Comparison of ENCODE assay signal across 1 cellular context in the genomic region with DNA sequence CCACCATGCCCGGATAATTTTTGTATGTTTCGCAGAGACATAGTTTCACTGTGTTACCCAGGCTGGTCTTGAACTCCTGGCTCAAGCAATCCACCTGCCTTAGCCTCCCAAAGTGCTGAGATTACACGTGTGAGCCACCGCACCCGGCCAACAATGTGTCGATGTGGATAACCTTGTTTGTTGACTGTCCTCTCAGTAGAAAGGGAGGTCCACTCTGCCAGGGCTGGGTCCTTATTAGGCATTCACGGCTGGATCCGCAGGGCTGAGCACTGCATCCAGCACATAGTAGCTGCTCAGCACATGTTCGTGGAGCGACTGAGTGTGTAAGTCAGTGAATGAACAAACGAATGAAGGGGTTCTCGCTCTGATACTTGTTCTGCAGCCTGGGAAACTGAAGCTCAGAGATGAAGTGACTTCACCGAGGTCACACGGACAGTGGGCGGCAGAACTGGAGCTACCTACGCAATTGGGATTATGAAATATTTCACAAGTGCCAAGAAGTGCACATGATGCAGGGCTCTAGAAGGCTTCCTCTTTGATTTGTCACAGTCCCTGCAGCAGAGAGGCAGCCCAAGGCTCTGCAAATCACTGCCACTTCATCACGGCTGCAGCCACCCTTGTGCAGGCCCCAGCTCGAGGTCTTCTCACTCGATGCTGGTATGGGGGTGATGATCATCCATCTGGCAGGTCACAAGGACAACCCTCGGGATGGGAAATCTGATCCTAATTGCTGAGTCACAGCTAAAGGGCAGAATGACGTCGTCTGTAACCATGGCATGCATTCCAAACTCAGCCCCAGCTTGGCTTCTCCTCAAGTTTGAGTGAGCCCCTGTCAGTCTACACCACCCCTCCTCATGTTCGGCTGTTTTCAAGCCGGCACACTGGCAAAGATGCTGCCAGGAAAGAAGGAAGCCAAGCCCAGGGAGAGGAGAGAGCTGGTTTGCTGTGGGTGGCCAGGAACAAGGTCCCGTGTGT.
TF ChIP-seq lines count a peak whose summit lies in the region.

No MANE protein-coding gene starts in this region.

TF ChIP-seq in HepG2, 621 proteins besides CTCF, POLR2A, EP300 and RAD21 (continued from another document and continues in another):
- TF ChIP-seq, protein P1, sequence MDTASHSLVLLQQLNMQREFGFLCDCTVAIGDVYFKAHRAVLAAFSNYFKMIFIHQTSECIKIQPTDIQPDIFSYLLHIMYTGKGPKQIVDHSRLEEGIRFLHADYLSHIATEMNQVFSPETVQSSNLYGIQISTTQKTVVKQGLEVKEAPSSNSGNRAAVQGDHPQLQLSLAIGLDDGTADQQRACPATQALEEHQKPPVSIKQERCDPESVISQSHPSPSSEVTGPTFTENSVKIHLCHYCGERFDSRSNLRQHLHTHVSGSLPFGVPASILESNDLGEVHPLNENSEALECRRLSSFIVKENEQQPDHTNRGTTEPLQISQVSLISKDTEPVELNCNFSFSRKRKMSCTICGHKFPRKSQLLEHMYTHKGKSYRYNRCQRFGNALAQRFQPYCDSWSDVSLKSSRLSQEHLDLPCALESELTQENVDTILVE (CRISPR knock-in tag; IDR thresholded peaks at IDR 0.05): peak; percentile 24; the same call in 1 of the 2 replicates
- no peak for TF ChIP-seq TCF12 (IDR thresholded peaks at IDR 0.05)
- no peak for TF ChIP-seq TCF12 (CRISPR knock-in tag; IDR thresholded peaks at IDR 0.05)
- TF ChIP-seq BRCA1 (CRISPR knock-in tag; IDR thresholded peaks at IDR 0.05): no peak
- TF ChIP-seq, protein P2, sequence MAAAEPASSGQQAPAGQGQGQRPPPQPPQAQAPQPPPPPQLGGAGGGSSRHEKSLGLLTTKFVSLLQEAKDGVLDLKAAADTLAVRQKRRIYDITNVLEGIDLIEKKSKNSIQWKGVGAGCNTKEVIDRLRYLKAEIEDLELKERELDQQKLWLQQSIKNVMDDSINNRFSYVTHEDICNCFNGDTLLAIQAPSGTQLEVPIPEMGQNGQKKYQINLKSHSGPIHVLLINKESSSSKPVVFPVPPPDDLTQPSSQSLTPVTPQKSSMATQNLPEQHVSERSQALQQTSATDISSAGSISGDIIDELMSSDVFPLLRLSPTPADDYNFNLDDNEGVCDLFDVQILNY (CRISPR knock-in tag; conservative IDR thresholded peaks at IDR 0.05): no peak
- TF ChIP-seq PCBP2 (optimal IDR thresholded peaks at IDR 0.05; ENCODE audit: low read depth, low read length, poor library complexity, severe bottlenecking): no peak
- TF ChIP-seq XRCC5 (optimal IDR thresholded peaks at IDR 0.05; ENCODE audit: low read length): peak; percentile 58
- TF ChIP-seq, protein P3, sequence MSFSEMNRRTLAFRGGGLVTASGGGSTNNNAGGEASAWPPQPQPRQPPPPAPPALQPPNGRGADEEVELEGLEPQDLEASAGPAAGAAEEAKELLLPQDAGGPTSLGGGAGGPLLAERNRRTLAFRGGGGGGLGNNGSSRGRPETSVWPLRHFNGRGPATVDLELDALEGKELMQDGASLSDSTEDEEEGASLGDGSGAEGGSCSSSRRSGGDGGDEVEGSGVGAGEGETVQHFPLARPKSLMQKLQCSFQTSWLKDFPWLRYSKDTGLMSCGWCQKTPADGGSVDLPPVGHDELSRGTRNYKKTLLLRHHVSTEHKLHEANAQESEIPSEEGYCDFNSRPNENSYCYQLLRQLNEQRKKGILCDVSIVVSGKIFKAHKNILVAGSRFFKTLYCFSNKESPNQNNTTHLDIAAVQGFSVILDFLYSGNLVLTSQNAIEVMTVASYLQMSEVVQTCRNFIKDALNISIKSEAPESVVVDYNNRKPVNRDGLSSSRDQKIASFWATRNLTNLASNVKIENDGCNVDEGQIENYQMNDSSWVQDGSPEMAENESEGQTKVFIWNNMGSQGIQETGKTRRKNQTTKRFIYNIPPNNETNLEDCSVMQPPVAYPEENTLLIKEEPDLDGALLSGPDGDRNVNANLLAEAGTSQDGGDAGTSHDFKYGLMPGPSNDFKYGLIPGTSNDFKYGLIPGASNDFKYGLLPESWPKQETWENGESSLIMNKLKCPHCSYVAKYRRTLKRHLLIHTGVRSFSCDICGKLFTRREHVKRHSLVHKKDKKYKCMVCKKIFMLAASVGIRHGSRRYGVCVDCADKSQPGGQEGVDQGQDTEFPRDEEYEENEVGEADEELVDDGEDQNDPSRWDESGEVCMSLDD (CRISPR knock-in tag; IDR thresholded peaks at IDR 0.05; ENCODE audit: borderline replicate concordance): no peak
- TF ChIP-seq XBP1 (CRISPR knock-in tag; IDR thresholded peaks at IDR 0.05): 0 out of 2 replicates have a peak, but pooled peaks have one; percentile 34
- TF ChIP-seq ZNF3 (CRISPR knock-in tag; IDR thresholded peaks at IDR 0.05): peak; percentile 99
- TF ChIP-seq, protein P4, sequence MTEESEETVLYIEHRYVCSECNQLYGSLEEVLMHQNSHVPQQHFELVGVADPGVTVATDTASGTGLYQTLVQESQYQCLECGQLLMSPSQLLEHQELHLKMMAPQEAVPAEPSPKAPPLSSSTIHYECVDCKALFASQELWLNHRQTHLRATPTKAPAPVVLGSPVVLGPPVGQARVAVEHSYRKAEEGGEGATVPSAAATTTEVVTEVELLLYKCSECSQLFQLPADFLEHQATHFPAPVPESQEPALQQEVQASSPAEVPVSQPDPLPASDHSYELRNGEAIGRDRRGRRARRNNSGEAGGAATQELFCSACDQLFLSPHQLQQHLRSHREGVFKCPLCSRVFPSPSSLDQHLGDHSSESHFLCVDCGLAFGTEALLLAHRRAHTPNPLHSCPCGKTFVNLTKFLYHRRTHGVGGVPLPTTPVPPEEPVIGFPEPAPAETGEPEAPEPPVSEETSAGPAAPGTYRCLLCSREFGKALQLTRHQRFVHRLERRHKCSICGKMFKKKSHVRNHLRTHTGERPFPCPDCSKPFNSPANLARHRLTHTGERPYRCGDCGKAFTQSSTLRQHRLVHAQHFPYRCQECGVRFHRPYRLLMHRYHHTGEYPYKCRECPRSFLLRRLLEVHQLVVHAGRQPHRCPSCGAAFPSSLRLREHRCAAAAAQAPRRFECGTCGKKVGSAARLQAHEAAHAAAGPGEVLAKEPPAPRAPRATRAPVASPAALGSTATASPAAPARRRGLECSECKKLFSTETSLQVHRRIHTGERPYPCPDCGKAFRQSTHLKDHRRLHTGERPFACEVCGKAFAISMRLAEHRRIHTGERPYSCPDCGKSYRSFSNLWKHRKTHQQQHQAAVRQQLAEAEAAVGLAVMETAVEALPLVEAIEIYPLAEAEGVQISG (CRISPR knock-in tag; IDR thresholded peaks at IDR 0.05): no peak; the same call in 1 of the 2 replicates
- TF ChIP-seq, protein P5, sequence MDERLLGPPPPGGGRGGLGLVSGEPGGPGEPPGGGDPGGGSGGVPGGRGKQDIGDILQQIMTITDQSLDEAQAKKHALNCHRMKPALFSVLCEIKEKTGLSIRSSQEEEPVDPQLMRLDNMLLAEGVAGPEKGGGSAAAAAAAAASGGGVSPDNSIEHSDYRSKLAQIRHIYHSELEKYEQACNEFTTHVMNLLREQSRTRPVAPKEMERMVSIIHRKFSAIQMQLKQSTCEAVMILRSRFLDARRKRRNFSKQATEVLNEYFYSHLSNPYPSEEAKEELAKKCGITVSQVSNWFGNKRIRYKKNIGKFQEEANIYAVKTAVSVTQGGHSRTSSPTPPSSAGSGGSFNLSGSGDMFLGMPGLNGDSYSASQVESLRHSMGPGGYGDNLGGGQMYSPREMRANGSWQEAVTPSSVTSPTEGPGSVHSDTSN (CRISPR knock-in tag; IDR thresholded peaks at IDR 0.05): peak; percentile 25; the same call in 1 of the 2 replicates
- TF ChIP-seq RBFOX2 (IDR thresholded peaks at IDR 0.05; ENCODE audit: low read depth, low read length): no peak
- TF ChIP-seq, protein P6, sequence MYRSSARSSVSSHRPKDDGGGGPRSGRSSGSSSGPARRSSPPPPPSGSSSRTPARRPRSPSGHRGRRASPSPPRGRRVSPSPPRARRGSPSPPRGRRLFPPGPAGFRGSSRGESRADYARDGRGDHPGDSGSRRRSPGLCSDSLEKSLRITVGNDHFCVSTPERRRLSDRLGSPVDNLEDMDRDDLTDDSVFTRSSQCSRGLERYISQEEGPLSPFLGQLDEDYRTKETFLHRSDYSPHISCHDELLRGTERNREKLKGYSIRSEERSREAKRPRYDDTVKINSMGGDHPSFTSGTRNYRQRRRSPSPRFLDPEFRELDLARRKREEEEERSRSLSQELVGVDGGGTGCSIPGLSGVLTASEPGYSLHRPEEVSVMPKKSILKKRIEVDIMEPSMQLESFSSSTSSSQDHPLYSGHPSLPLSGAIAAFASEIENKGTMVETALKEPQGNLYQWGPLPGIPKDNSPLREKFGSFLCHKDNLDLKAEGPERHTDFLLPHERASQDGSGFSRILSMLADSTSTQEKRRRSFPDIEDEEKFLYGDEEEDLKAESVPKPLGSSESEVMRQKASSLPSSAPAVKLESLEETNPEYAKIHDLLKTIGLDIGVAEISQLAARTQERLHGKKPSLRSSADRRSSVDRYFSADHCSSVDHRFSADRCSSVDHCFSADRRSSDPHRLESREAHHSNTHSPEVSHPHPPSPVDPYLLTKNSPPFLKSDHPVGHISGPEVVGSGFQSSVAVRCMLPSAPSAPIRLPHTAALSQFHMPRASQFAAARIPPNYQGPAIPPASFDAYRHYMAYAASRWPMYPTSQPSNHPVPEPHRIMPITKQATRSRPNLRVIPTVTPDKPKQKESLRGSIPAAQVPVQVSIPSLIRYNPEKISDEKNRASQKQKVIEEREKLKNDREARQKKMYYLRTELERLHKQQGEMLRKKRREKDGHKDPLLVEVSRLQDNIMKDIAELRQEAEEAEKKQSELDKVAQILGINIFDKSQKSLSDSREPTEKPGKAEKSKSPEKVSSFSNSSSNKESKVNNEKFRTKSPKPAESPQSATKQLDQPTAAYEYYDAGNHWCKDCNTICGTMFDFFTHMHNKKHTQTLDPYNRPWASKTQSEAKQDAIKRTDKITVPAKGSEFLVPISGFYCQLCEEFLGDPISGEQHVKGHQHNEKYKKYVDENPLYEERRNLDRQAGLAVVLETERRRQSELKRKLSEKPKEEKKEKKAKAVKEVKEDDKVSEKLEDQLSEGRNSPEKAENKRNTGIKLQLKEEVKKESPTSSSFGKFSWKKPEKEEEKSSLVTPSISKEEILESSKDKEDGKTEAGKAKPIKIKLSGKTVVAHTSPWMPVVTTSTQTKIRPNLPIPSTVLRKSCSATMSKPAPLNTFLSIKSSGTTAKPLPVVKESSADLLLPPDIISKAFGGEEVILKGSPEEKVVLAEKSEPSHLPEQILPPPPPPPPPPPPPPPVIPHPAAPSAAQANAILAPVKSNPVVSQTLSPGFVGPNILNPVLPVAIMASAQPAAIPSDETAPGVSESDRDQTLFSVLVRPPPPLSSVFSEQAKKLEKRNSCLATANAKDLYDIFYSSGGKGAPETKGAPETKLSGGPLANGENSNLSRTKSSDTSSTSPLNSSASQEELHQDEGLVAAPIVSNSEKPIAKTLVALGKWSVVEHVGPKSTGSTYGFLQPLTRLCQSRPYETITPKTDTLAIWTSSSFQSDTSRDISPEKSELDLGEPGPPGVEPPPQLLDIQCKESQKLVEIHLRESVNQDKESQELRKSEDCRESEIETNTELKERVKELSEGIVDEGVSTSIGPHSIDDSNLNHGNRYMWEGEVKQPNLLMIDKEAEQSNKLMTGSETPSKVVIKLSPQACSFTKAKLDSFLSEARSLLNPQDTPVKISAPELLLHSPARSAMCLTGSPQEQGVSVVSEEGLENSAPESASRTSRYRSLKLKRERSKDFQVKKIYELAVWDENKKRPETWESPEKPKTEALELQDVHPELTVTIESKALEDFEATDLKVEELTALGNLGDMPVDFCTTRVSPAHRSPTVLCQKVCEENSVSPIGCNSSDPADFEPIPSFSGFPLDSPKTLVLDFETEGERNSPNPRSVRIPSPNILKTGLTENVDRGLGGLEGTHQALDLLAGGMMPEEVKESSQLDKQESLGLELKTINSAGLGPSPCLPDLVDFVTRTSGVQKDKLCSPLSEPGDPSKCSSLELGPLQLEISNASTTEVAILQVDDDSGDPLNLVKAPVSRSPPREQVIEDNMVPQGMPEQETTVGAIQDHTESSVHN (CRISPR knock-in tag; IDR thresholded peaks at IDR 0.05): 0 out of 2 replicates have a peak, but pooled peaks have one; percentile 3
- TF ChIP-seq, protein P7, sequence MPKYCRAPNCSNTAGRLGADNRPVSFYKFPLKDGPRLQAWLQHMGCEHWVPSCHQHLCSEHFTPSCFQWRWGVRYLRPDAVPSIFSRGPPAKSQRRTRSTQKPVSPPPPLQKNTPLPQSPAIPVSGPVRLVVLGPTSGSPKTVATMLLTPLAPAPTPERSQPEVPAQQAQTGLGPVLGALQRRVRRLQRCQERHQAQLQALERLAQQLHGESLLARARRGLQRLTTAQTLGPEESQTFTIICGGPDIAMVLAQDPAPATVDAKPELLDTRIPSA (CRISPR knock-in tag; IDR thresholded peaks at IDR 0.05; ENCODE audit: borderline replicate concordance): no peak
- peak; percentile 70; the same call in 1 of the 2 replicates for TF ChIP-seq ELF3 (CRISPR knock-in tag; IDR thresholded peaks at IDR 0.05)
- TF ChIP-seq HOXA7 (CRISPR knock-in tag; IDR thresholded peaks at IDR 0.05): 0 out of 2 replicates have a peak, but pooled peaks have one; percentile 29
- TF ChIP-seq ZNF256 (CRISPR knock-in tag; conservative IDR thresholded peaks at IDR 0.05): peak; percentile 76; the same call in 1 of the 2 replicates
- no peak for TF ChIP-seq TBP (CRISPR knock-in tag; IDR thresholded peaks at IDR 0.05)
- TF ChIP-seq, protein P8, sequence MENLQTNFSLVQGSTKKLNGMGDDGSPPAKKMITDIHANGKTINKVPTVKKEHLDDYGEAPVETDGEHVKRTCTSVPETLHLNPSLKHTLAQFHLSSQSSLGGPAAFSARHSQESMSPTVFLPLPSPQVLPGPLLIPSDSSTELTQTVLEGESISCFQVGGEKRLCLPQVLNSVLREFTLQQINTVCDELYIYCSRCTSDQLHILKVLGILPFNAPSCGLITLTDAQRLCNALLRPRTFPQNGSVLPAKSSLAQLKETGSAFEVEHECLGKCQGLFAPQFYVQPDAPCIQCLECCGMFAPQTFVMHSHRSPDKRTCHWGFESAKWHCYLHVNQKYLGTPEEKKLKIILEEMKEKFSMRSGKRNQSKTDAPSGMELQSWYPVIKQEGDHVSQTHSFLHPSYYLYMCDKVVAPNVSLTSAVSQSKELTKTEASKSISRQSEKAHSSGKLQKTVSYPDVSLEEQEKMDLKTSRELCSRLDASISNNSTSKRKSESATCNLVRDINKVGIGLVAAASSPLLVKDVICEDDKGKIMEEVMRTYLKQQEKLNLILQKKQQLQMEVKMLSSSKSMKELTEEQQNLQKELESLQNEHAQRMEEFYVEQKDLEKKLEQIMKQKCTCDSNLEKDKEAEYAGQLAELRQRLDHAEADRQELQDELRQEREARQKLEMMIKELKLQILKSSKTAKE (CRISPR knock-in tag; IDR thresholded peaks at IDR 0.05; ENCODE audit: borderline replicate concordance): 0 out of 2 replicates have a peak, but pooled peaks have one; percentile 37
- TF ChIP-seq KDM5A (IDR thresholded peaks at IDR 0.05; ENCODE audit: borderline replicate concordance, low read length): no peak
- 0 out of 2 replicates have a peak, but pooled peaks have one; percentile 25 for TF ChIP-seq DPF2 (CRISPR knock-in tag; IDR thresholded peaks at IDR 0.05; ENCODE audit: borderline replicate concordance, low read depth)
- peak; percentile 42; the same call in 1 of the 2 replicates for TF ChIP-seq KDM6A (CRISPR knock-in tag; IDR thresholded peaks at IDR 0.05; ENCODE audit: low read depth)
- TF ChIP-seq HCFC1 (IDR thresholded peaks at IDR 0.05; ENCODE audit: low read depth, low read length): no peak
- 0 out of 2 replicates have a peak, but pooled peaks have one; percentile 45 for TF ChIP-seq ZNF598 (CRISPR knock-in tag; IDR thresholded peaks at IDR 0.05; ENCODE audit: borderline replicate concordance)
- TF ChIP-seq, protein P9, sequence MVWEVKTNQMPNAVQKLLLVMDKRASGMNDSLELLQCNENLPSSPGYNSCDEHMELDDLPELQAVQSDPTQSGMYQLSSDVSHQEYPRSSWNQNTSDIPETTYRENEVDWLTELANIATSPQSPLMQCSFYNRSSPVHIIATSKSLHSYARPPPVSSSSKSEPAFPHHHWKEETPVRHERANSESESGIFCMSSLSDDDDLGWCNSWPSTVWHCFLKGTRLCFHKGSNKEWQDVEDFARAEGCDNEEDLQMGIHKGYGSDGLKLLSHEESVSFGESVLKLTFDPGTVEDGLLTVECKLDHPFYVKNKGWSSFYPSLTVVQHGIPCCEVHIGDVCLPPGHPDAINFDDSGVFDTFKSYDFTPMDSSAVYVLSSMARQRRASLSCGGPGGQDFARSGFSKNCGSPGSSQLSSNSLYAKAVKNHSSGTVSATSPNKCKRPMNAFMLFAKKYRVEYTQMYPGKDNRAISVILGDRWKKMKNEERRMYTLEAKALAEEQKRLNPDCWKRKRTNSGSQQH (CRISPR knock-in tag; IDR thresholded peaks at IDR 0.05; ENCODE audit: low read depth): no peak; the same call in 1 of the 2 replicates
